21 cellular contexts compared by ENCODE assay signal in the genomic region with DNA sequence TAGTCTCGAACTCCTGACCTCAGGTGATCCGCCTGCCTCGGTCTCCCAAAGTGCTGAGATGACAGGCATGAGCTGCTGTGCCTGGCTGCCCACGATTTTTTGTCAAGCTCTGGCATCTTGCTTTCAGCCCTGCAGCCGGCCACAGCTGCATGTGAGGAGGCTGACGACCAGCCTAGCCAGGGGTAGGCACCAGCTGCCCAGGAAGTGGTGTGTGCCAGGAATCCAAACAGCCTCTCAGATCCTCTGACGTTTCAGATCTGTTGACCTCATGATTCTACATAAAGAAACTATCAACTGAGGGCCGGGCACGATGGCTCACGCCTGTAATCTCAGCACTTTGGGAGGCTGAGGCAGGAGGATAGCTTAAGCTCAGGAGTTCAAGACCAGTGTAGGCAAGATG. TPM values are rescaled to one million over a fixed set of nuclear protein-coding genes. Genes with fewer than 3 reads are reported as not detected.
A peak's percentile ranks its signal among the peaks of the same experiment; 100 is the strongest.
DNase-seq lines count a peak whose midpoint lies in the region; ATAC-seq lines count a peak whose summit lies in the region.
"Had no signal": no experiment of that assay in that cellular context is flagged by ENCODE, and none has a peak within 500 bp of the region (broad histone marks: within the 10 kb centered on the region; RNA-seq: fewer than 3 reads in every experiment).

No MANE protein-coding gene starts in this region.

- no peak overlapping the region for H3K4me3 ChIP-seq in skeletal muscle cell (ENCODE audit: low read depth, low read length)
- H3K4me3 ChIP-seq: heart right ventricle, neural progenitor cell, right atrium auricular region, testis had no signal

- H3K27ac ChIP-seq in cingulate gyrus (ENCODE audit: low read depth, low read length) = peak overlapping the region; percentile 8
- H3K27ac ChIP-seq: neural progenitor cell, testis, VCaP had no signal

- ATAC-seq in HG03378 (IDR thresholded peaks at IDR 0.05; ENCODE audit: unreplicated experiment) = no peak
- ATAC-seq in HG03280 (IDR thresholded peaks at IDR 0.05; ENCODE audit: unreplicated experiment) = no peak
- ATAC-seq in HG03196 (IDR thresholded peaks at IDR 0.05; ENCODE audit: unreplicated experiment) = no peak
- ATAC-seq: activated T-helper 17 cell treated with anti-CD3 and anti-CD28 coated beads, Interleukin-2, amount 50 U/mL, for 72 hours; heart right ventricle had no signal

- peak; percentile 60 for DNase-seq in H4 (ENCODE audit: low spot score)
- DNase-seq in NCI-H2029 treated with DMSO at 0.1 percent for 48 hours (lab: John Stamatoyannopoulos, UW) = peak; percentile 60
- DNase-seq in skeletal muscle cell (ENCODE audit: low read depth) = peak; percentile 39
- DNase-seq: CD4-positive, alpha-beta T cell; central memory CD4-positive, alpha-beta T cell; H9; heart right ventricle; islet precursor cell; NCI-H446; OCI-M1; stimulated activated CD4-positive, alpha-beta T cell treated with anti-CD3 and anti-CD28 coated beads, Interleukin-2, amount 100 ng/mL, for 24 hours; SW 1271; testis had no signal

RNA-seq across cellular contexts. Expression of a gene that starts 19.0 kb away (rescaled TPM):
- total RNA-seq in H4 (2014; rRNA removed; shearing (Covaris generic)) = 56.9 and 69.0 TPM in 2 replicates

RNA-seq across cellular contexts. Expression of a gene that starts 51.4 kb away (rescaled TPM):
- 568 and 655 TPM in 2 replicates for total RNA-seq in H4 (2014; rRNA removed; shearing (Covaris generic))
